Comparison of ENCODE assay signal across 8 cellular contexts in genomic region chr19:38079926-38080380, GRCh38.
DNase-seq lines count a peak whose midpoint lies in the region; ATAC-seq and TF ChIP-seq lines count a peak whose summit lies in the region.

No MANE protein-coding gene starts in this region.

- peak overlapping the region; percentile 89 for H3K27ac Mint-ChIP-seq in activated naive CD8-positive, alpha-beta T cell treated with anti-CD3 and anti-CD28 coated beads for 36 hours

- 0 out of 2 replicates have a peak overlapping the region, but pooled peaks have one; percentile 14 for H3K4me2 ChIP-seq in DOHH2 (ENCODE audit: low read length)

- no peak overlapping the region for H3K4me3 ChIP-seq in DOHH2 (ENCODE audit: low read length)

- H3K4me1 Mint-ChIP-seq in activated naive CD8-positive, alpha-beta T cell treated with anti-CD3 and anti-CD28 coated beads for 36 hours: peaks cover 14% of the 10 kb centered on the region

- peak; percentile 49 for ATAC-seq in GM21717 (IDR thresholded peaks at IDR 0.05; ENCODE audit: unreplicated experiment)
- ATAC-seq in HG02870 (IDR thresholded peaks at IDR 0.05; ENCODE audit: unreplicated experiment): no peak

- DNase-seq in MV-4-11 (lab: John Stamatoyannopoulos, UW) (peak; percentile 89), lung microvascular endothelial cell (ENCODE audit: low read depth in 2 of 2) (peak; percentile 72 to 89), posterior vena cava (ENCODE audit: low spot score) (no peak)
- DNase-seq in activated naive CD8-positive, alpha-beta T cell treated with anti-CD3 and anti-CD28 coated beads for 36 hours: no peak
- DNase-seq in activated CD4-positive, alpha-beta T cell treated with anti-CD3 and anti-CD28 coated beads for 48 hours: no peak

- intact Hi-C loops in posterior vena cava (cut with DNase I): no loop called here

- H3K27me3 ChIP-seq in DOHH2 (ENCODE audit: control insufficient read depth, low read length): no peaks in the 10 kb centered on the region

- H3K36me3 Mint-ChIP-seq in activated naive CD8-positive, alpha-beta T cell treated with anti-CD3 and anti-CD28 coated beads for 36 hours: peaks cover 9% of the 10 kb centered on the region

- no peaks in the 10 kb centered on the region for H3K27me3 Mint-ChIP-seq in activated naive CD8-positive, alpha-beta T cell treated with anti-CD3 and anti-CD28 coated beads for 36 hours

- H3K9me2 ChIP-seq in DOHH2 (replicated peaks; ENCODE audit: control insufficient read depth, low read length): no peaks in the 10 kb centered on the region

- H3K27ac ChIP-seq in DOHH2 (ENCODE audit: low read depth, low read length): peak overlapping the region; percentile 28

- H3K9me3 Mint-ChIP-seq in activated naive CD8-positive, alpha-beta T cell treated with anti-CD3 and anti-CD28 coated beads for 36 hours: peaks cover 6% of the 10 kb centered on the region

- H4K20me1 ChIP-seq in DOHH2 (ENCODE audit: control insufficient read depth, insufficient read depth, low read depth, low read length): no peaks in the 10 kb centered on the region

- peaks cover 14% of the 10 kb centered on the region for H3K4me1 ChIP-seq in DOHH2 (ENCODE audit: control insufficient read depth, low read length)

- no peaks in the 10 kb centered on the region for H3F3A ChIP-seq in DOHH2 (ENCODE audit: control insufficient read depth, insufficient read depth)

- TF ChIP-seq CTCF in DOHH2 (IDR thresholded peaks at IDR 0.05; ENCODE audit: low read depth, low read length, poor library complexity, severe bottlenecking): no peak

- peaks cover 17% of the 10 kb centered on the region for H3K36me3 ChIP-seq in DOHH2 (ENCODE audit: control insufficient read depth, low read length)

- no peak overlapping the region for H3K4me3 Mint-ChIP-seq in activated naive CD8-positive, alpha-beta T cell treated with anti-CD3 and anti-CD28 coated beads for 36 hours

- no peaks in the 10 kb centered on the region for H3K9me3 ChIP-seq in DOHH2 (ENCODE audit: control insufficient read depth, insufficient read depth, low read length)

- no peaks in the 10 kb centered on the region for H3K79me2 ChIP-seq in DOHH2 (ENCODE audit: control insufficient read depth, low read length)

Comparison
In these comparisons a context has a peak if more than half of its experiments do, and no peak if none do; other contexts are left out.
1. DNase-seq: peak in MV-4-11 (single experiment) and lung microvascular endothelial cell (2 of 2); none in activated naive CD8-positive, alpha-beta T cell treated with anti-CD3 and anti-CD28 coated beads for 36 hours (single experiment), activated CD4-positive, alpha-beta T cell treated with anti-CD3 and anti-CD28 coated beads for 48 hours (single experiment) and posterior vena cava (single experiment).